In genomic region chr9:18447131-18447530, GRCh38 we compare ENCODE assay signal across 20 cellular contexts. TPM values are rescaled to one million over a fixed set of nuclear protein-coding genes. Genes with fewer than 3 reads are reported as not detected.
A peak's percentile ranks its signal among the peaks of the same experiment; 100 is the strongest.
DNase-seq lines count a peak whose midpoint lies in the region; ATAC-seq, FAIRE-seq and TF ChIP-seq lines count a peak whose summit lies in the region.
"Had no signal": no experiment of that assay in that cellular context is flagged by ENCODE, and none has a peak within 500 bp of the region (broad histone marks: within the 10 kb centered on the region; RNA-seq: fewer than 3 reads in every experiment).

No MANE protein-coding gene starts in this region.

- no peaks in the 10 kb centered on the region for H3K4me1 Mint-ChIP-seq in activated T-cell treated with anti-CD3 and anti-CD28 coated beads, Interleukin-2, amount 50 U/mL, for 72 hours (ENCODE audit: low read depth)
- H3K4me1 Mint-ChIP-seq: central memory CD8-positive, alpha-beta T cell; stimulated activated naive B cell treated with anti-CD40 and anti-IgM and Interleukin-4, amounts not matched to agents 10 μg/mL and 1 μg/mL and 100 μg/mL, for 72 hours had no signal

- H2BK15ac ChIP-seq in H1 (ENCODE audit: low read length) = no peak overlapping the region

- DNase-seq in cardiac muscle cell (ENCODE audit: low read depth in 1 of 2, low spot score in 1 of 2) (no peak), right atrium auricular region (ENCODE audit: low spot score) (no peak), H1 (ENCODE audit: low read depth in 1 of 2, low spot score in 2 of 2) (no peak), medulla oblongata (ENCODE audit: extremely low spot score) (peak; percentile 55), uterus (peak; percentile 65 to 73), NCI-H1105 treated with DMSO at 0.1 percent for 48 hours (lab: John Stamatoyannopoulos, UW) (no peak)
- DNase-seq in activated T-cell treated with anti-CD3 and anti-CD28 coated beads, Interleukin-2, amount 50 U/mL, for 72 hours = no peak
- DNase-seq: activated naive CD4-positive, alpha-beta T cell treated with Interleukin-2 at 50 U/mL for 16 hours; GF-D8; hippocampal formation; left colon; NCI-H1105; NCI-H446; stimulated activated naive B cell treated with anti-CD40 and anti-IgM and Interleukin-4, amounts not matched to agents 10 μg/mL and 1 μg/mL and 100 μg/mL, for 72 hours; WERI-Rb-1 had no signal

- no peak for ATAC-seq in HG02678 (IDR thresholded peaks at IDR 0.05; ENCODE audit: unreplicated experiment)
- ATAC-seq in activated T-cell treated with anti-CD3 and anti-CD28 coated beads, Interleukin-2, amount 50 U/mL, for 72 hours (replicated peaks in 1 of 2) = no peak
- ATAC-seq: left colon; stimulated activated naive B cell treated with anti-CD40 and anti-IgM and Interleukin-4, amounts not matched to agents 10 μg/mL and 1 μg/mL and 100 μg/mL, for 72 hours had no signal

- 0 out of 2 replicates have a peak overlapping the region, but pooled peaks have one; percentile 31 for H2AFZ ChIP-seq in H1 (ENCODE audit: low read length)

- H2BK12ac ChIP-seq in H1 (ENCODE audit: low read depth, low read length) = no peak overlapping the region

- H3K4me2 ChIP-seq in H1 (ENCODE audit: insufficient read depth in 1 of 2, low read depth in 2 of 2, low read length in 2 of 2) = no peak overlapping the region

- H4K91ac ChIP-seq in H1 (replicated peaks; ENCODE audit: insufficient read length, low read length) = no peak overlapping the region

- H3K79me1 ChIP-seq in H1 (ENCODE audit: low read depth, low read length) = no peaks in the 10 kb centered on the region

- H4K5ac ChIP-seq in H1 (ENCODE audit: insufficient read length, low read depth, low read length) = no peak overlapping the region

- H2AK5ac ChIP-seq in H1 (ENCODE audit: low read depth, low read length) = no peak overlapping the region

- no peak for FAIRE-seq in H1 (lab: Jason Lieb, UNC)
- FAIRE-seq: GM19239 had no signal

- H3K36me3 ChIP-seq in cardiac muscle cell = no peaks in the 10 kb centered on the region
- no peaks in the 10 kb centered on the region for H3K36me3 ChIP-seq in right atrium auricular region
- no peaks in the 10 kb centered on the region for H3K36me3 ChIP-seq in H1 (ENCODE audit: control insufficient read depth in 2 of 4, insufficient read depth in 4 of 4, low read length in 3 of 4)
- no peaks in the 10 kb centered on the region for H3K36me3 ChIP-seq in uterus
- H3K36me3 ChIP-seq: WERI-Rb-1 had no signal

- no peak overlapping the region for H3K9ac ChIP-seq in H1 (replicated peaks in 1 of 4; ENCODE audit: extremely low read depth in 1 of 4, low read depth in 3 of 4, low read length in 3 of 4)

- TF ChIP-seq CTCF in cardiac muscle cell (IDR thresholded peaks at IDR 0.05; ENCODE audit: low read depth, low read length) (no peak), right atrium auricular region (IDR thresholded peaks at IDR 0.05) (no peak), H1 (IDR thresholded peaks at IDR 0.05; ENCODE audit: control extremely low read depth in 1 of 3, insufficient read depth in 1 of 3, low read depth in 1 of 3, low read length in 3 of 3) (no peak), uterus (IDR thresholded peaks at IDR 0.05) (no peak)

- H4K20me1 ChIP-seq in H1 (replicated peaks in 1 of 2; ENCODE audit: control insufficient read depth in 1 of 2, insufficient read depth in 2 of 2, low read length in 2 of 2) = no peaks in the 10 kb centered on the region

- no peak overlapping the region for H3K23ac ChIP-seq in H1 (ENCODE audit: insufficient read length)

- H3K4me3 ChIP-seq in cardiac muscle cell (no peak overlapping the region), right atrium auricular region (no peak overlapping the region), H1 (ENCODE audit: extremely low read depth in 1 of 4, insufficient read depth in 2 of 4, low read depth in 3 of 4, low read length in 4 of 4) (no peak overlapping the region), uterus (no peak overlapping the region)

- H3K4me3 Mint-ChIP-seq in activated T-cell treated with anti-CD3 and anti-CD28 coated beads, Interleukin-2, amount 50 U/mL, for 72 hours = no peak overlapping the region
- H3K4me3 Mint-ChIP-seq: central memory CD8-positive, alpha-beta T cell; nephron; stimulated activated naive B cell treated with anti-CD40 and anti-IgM and Interleukin-4, amounts not matched to agents 10 μg/mL and 1 μg/mL and 100 μg/mL, for 72 hours had no signal

- no peak overlapping the region for H3K56ac ChIP-seq in H1 (replicated peaks; ENCODE audit: insufficient read length, low read depth, low read length)

- no peak for TF ChIP-seq RAD21 in H1 (IDR thresholded peaks at IDR 0.05 in 1 of 2, conservative IDR thresholded peaks at IDR 0.05 in 1 of 2; ENCODE audit: low read depth in 2 of 2, low read length in 2 of 2)

- POLR2A ChIA-PET in H1 (lab: Charles Lee; ENCODE audit: partially characterized antibody) = no interaction called here

- TF ChIP-seq POLR2A in H1 (IDR thresholded peaks at IDR 0.05; ENCODE audit: control extremely low read depth in 1 of 2, low read depth in 2 of 2, low read length in 2 of 2) = no peak
- no peak for TF ChIP-seq POLR2A in uterus (IDR thresholded peaks at IDR 0.05)

- H3K9me3 ChIP-seq in cardiac muscle cell (ENCODE audit: low read depth) (no peaks in the 10 kb centered on the region), right atrium auricular region (no peaks in the 10 kb centered on the region), H1 (ENCODE audit: insufficient read depth in 2 of 2, low read depth in 1 of 2, low read length in 1 of 2) (no peaks in the 10 kb centered on the region), uterus (no peaks in the 10 kb centered on the region)

- no peak overlapping the region for H3K14ac ChIP-seq in H1 (ENCODE audit: insufficient read length)

- no peak overlapping the region for H3K27ac Mint-ChIP-seq in activated T-cell treated with anti-CD3 and anti-CD28 coated beads, Interleukin-2, amount 50 U/mL, for 72 hours
- H3K27ac Mint-ChIP-seq: stimulated activated naive B cell treated with anti-CD40 and anti-IgM and Interleukin-4, amounts not matched to agents 10 μg/mL and 1 μg/mL and 100 μg/mL, for 72 hours had no signal

- H3K27me3 ChIP-seq in cardiac muscle cell (no peaks in the 10 kb centered on the region), right atrium auricular region (no peaks in the 10 kb centered on the region), H1 (replicated peaks in 1 of 4; ENCODE audit: control insufficient read depth in 3 of 4, extremely low read depth in 1 of 4, insufficient read depth in 3 of 4, low read length in 3 of 4) (no peaks in the 10 kb centered on the region), uterus (no peaks in the 10 kb centered on the region)

- 82% methylated on average over 4 of the region's 4 CpGs; no CpG with 5 or more reads in 1 of the 2 experiments for WGBS in H1 (ENCODE audit: extremely low coverage in 1 of 2, insufficient coverage in 1 of 2, insufficient read length in 1 of 2, insufficient replicate concordance in 2 of 2, low coverage in 1 of 2, low lambda C conversion rate in 2 of 2, missing lambda C conversion rate in 1 of 2), 2 experiments

- H3K9me3 Mint-ChIP-seq in activated T-cell treated with anti-CD3 and anti-CD28 coated beads, Interleukin-2, amount 50 U/mL, for 72 hours = no peaks in the 10 kb centered on the region
- H3K9me3 Mint-ChIP-seq: central memory CD8-positive, alpha-beta T cell; nephron; stimulated activated naive B cell treated with anti-CD40 and anti-IgM and Interleukin-4, amounts not matched to agents 10 μg/mL and 1 μg/mL and 100 μg/mL, for 72 hours had no signal

- no peak overlapping the region for H4K8ac ChIP-seq in H1 (ENCODE audit: extremely low read depth, insufficient read depth, low read length)

- H2BK20ac ChIP-seq in H1 (ENCODE audit: low read length) = no peak overlapping the region

- TF ChIP-seq EP300 in H1 (IDR thresholded peaks at IDR 0.05; ENCODE audit: borderline replicate concordance in 1 of 2, low read depth in 2 of 2, low read length in 2 of 2) = no peak

- no peak overlapping the region for H3K18ac ChIP-seq in H1 (ENCODE audit: extremely low read depth, low read length)

- H3K23me2 ChIP-seq in H1 (ENCODE audit: low read depth, low read length) = no peaks in the 10 kb centered on the region

- intact Hi-C loops in uterus (cut with DNase I; ENCODE audit: low total_unique reads) = loop anchor here (10.0 kb wide), 1 partner anchor 192 kb away; no protein-coding TSS in a partner anchor

- H3K79me2 ChIP-seq in H1 (ENCODE audit: control insufficient read depth in 1 of 2, insufficient read depth in 2 of 2, low read length in 2 of 2) = no peaks in the 10 kb centered on the region

- no peaks in the 10 kb centered on the region for H3K36me3 Mint-ChIP-seq in activated T-cell treated with anti-CD3 and anti-CD28 coated beads, Interleukin-2, amount 50 U/mL, for 72 hours (ENCODE audit: insufficient read depth in 2 of 2)
- H3K36me3 Mint-ChIP-seq: stimulated activated naive B cell treated with anti-CD40 and anti-IgM and Interleukin-4, amounts not matched to agents 10 μg/mL and 1 μg/mL and 100 μg/mL, for 72 hours had no signal

- H3K4me1 ChIP-seq in cardiac muscle cell (ENCODE audit: low read depth) = peaks cover 17% of the 10 kb centered on the region
- no peaks in the 10 kb centered on the region for H3K4me1 ChIP-seq in right atrium auricular region
- H3K4me1 ChIP-seq in H1 (replicated peaks in 1 of 4; ENCODE audit: control insufficient read depth in 3 of 4, insufficient read depth in 4 of 4, low read length in 3 of 4) = no peaks in the 10 kb centered on the region
- H3K4me1 ChIP-seq in uterus = peaks cover 0 to 15% of the 10 kb centered on the region in 2 donors

- H3K4ac ChIP-seq in H1 (replicated peaks; ENCODE audit: insufficient read length, low read depth, low read length) = no peak overlapping the region

- H3K27me3 Mint-ChIP-seq in activated T-cell treated with anti-CD3 and anti-CD28 coated beads, Interleukin-2, amount 50 U/mL, for 72 hours (ENCODE audit: low read depth) = no peaks in the 10 kb centered on the region
- H3K27me3 Mint-ChIP-seq: central memory CD8-positive, alpha-beta T cell; stimulated activated naive B cell treated with anti-CD40 and anti-IgM and Interleukin-4, amounts not matched to agents 10 μg/mL and 1 μg/mL and 100 μg/mL, for 72 hours had no signal

- CTCF ChIA-PET in H1 (lab: Charles Lee; ENCODE audit: partially characterized antibody) = interaction anchor here (1.2 to 1.7 kb wide), 3 partner anchors 9 to 227 kb away, joined by 3 to 7 read pairs (median 3); no protein-coding TSS in a partner anchor

- peak overlapping the region; percentile 21 for H3K27ac ChIP-seq in cardiac muscle cell
- H3K27ac ChIP-seq in right atrium auricular region = no peak overlapping the region
- no peak overlapping the region for H3K27ac ChIP-seq in H1 (ENCODE audit: low read depth, low read length)
- H3K27ac ChIP-seq in uterus = peak overlapping the region; percentile 74 to 78
- H3K27ac ChIP-seq: WERI-Rb-1 had no signal

- H2BK5ac ChIP-seq in H1 (ENCODE audit: low read depth, low read length) = no peak overlapping the region

- H2BK120ac ChIP-seq in H1 (replicated peaks; ENCODE audit: low read depth, low read length) = no peak overlapping the region

RNA-seq across cellular contexts. Expression of gene ADAMTSL1, which starts 26.8 kb away (rescaled TPM):
- total RNA-seq in cardiac muscle cell = 26.5 and 63.0 TPM in 2 replicates
- polyA plus RNA-seq in cardiac muscle cell = 12.6 and 34.0 TPM in 2 replicates
- total RNA-seq in right atrium auricular region = 1 to 10 TPM; 3.4 to 3.8 TPM
- total RNA-seq in H1 (2021; fragmentation: NEBNext Ultra II Directional; extraction: Animal tissue kit (Norgen Biotek cat#: 25700)) = 0.84 and 0.90 TPM in 2 replicates
- polyA plus RNA-seq in H1 (2011; rRNA removed) = 1.1 TPM in 2 replicates
- 1.2 TPM for polyA plus RNA-seq in H1 (2011; cell fraction: cytosol; rRNA removed)
- 1.9 TPM for polyA plus RNA-seq in H1 (2011; cell fraction: nucleus; rRNA removed)
- polyA plus RNA-seq in H1 (2012, experiment 1 of 2) = 0.79 to 2.1 TPM (median 1.2 TPM) in 4 replicates
- 0.72 TPM for polyA plus RNA-seq in H1 (2012, experiment 2 of 2)
- 1.8 TPM for polyA plus RNA-seq in H1 (2013, experiment 1 of 2)
- 1.8 TPM for polyA plus RNA-seq in H1 (2013, experiment 2 of 2)
- polyA minus RNA-seq in H1 (2011; rRNA and poly(A)+ RNA removed) = 4.4 and 7.4 TPM in 2 replicates
- polyA minus RNA-seq in H1 (2011; cell fraction: cytosol; rRNA and poly(A)+ RNA removed) = 0.73 TPM
- 8.4 TPM for polyA minus RNA-seq in H1 (2011; cell fraction: nucleus; rRNA and poly(A)+ RNA removed)
- 100 to 1,000 TPM in 3 of 4 donors, 10 to 100 TPM in 1; 30.0 to 186 (median 138) TPM for total RNA-seq in uterus
- not detected for total RNA-seq in activated T-cell treated with anti-CD3 and anti-CD28 coated beads, Interleukin-2, amount 50 U/mL, for 72 hours
- total RNA-seq: A673 had no signal

Comparison
In these comparisons a context has a peak if more than half of its experiments do, and no peak if none do; other contexts are left out.
1. H3K27ac ChIP-seq: peak in cardiac muscle cell (single experiment) and uterus (2 of 2); none in right atrium auricular region (0 of 2) and H1 (single experiment).
2. DNase-seq: peak in medulla oblongata (single experiment) and uterus (2 of 2); none in cardiac muscle cell (0 of 2), right atrium auricular region (single experiment), H1 (0 of 2), NCI-H1105 treated with DMSO at 0.1 percent for 48 hours (single experiment) and activated T-cell treated with anti-CD3 and anti-CD28 coated beads, Interleukin-2, amount 50 U/mL, for 72 hours (0 of 2).